ENCODE assay signal across 18 cellular contexts in the genomic region with DNA sequence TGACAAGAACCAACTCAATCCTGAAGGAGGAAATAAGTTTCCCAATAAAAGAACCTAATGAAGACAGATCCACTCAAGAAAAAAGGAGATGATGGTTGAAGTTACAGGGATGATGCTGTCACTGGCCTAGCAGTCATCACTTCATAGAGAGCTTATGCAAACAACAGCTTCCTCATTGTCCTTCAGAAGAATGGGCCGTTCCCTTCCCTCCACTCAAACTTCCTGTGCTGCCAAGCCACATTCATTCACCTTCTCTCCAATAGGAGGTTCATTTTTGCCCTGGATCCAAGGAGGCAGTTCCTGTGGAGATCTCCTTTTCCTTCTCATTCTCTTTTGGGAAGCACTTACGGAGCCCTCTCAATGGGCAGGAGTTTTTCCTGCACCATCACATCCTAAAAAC. TPM values are rescaled to one million over a fixed set of nuclear protein-coding genes. Genes with fewer than 3 reads are reported as not detected.
"Had no signal": no experiment of that assay in that cellular context is flagged by ENCODE, and none has a peak within 500 bp of the region (broad histone marks: within the 10 kb centered on the region; RNA-seq: fewer than 3 reads in every experiment).

No MANE protein-coding gene starts in this region.

- H3K27ac ChIP-seq: left ventricle myocardium inferior, prostate gland, suprapubic skin had no signal

- H3K4me3 Mint-ChIP-seq: activated B cell treated with CpG ODN at 0.5 μM for 24 hours; activated CD4-positive, alpha-beta memory T cell treated with anti-CD3 and anti-CD28 coated beads for 36 hours; activated naive CD8-positive, alpha-beta T cell; immature natural killer cell; neural crest cell; stimulated activated naive CD8-positive, alpha-beta T cell treated with anti-CD3 and anti-CD28 coated beads, Interleukin-15, amount 100 ng/mL, for 72 hours had no signal

- H3K27me3 ChIP-seq: suprapubic skin had no signal

- H3K36me3 ChIP-seq: left ventricle myocardium inferior, prostate gland, suprapubic skin had no signal

- DNase-seq: activated B cell treated with CpG ODN at 0.5 μM for 24 hours; activated CD4-positive, alpha-beta memory T cell treated with anti-CD3 and anti-CD28 coated beads for 36 hours; activated CD4-positive, alpha-beta T cell treated with anti-CD3 and anti-CD28 coated beads for 4 hours; activated T-cell treated with anti-CD3 and anti-CD28 coated beads for 4 hours; amniotic stem cell; immature natural killer cell; kidney glomerular epithelial cell; left ventricle myocardium inferior; naive B cell; right cardiac atrium; stimulated activated CD4-positive, alpha-beta T cell treated with anti-CD3 and anti-CD28 coated beads, Interleukin-2, amount 100 ng/mL, for 48 hours; stimulated activated naive CD8-positive, alpha-beta T cell treated with anti-CD3 and anti-CD28 coated beads, Interleukin-15, amount 100 ng/mL, for 72 hours; trophoblast cell had no signal

- H3K27me3 Mint-ChIP-seq: activated B cell treated with CpG ODN at 0.5 μM for 24 hours; activated CD4-positive, alpha-beta memory T cell treated with anti-CD3 and anti-CD28 coated beads for 36 hours; activated naive CD8-positive, alpha-beta T cell; naive B cell; stimulated activated naive CD8-positive, alpha-beta T cell treated with anti-CD3 and anti-CD28 coated beads, Interleukin-15, amount 100 ng/mL, for 72 hours had no signal

- H3K27ac Mint-ChIP-seq: activated B cell treated with CpG ODN at 0.5 μM for 24 hours; activated CD4-positive, alpha-beta memory T cell treated with anti-CD3 and anti-CD28 coated beads for 36 hours; activated naive CD8-positive, alpha-beta T cell; immature natural killer cell; naive B cell; stimulated activated naive CD8-positive, alpha-beta T cell treated with anti-CD3 and anti-CD28 coated beads, Interleukin-15, amount 100 ng/mL, for 72 hours had no signal

- H3K4me1 ChIP-seq: left ventricle myocardium inferior, prostate gland, suprapubic skin had no signal

- H3K9me3 ChIP-seq: prostate gland, suprapubic skin had no signal

- ATAC-seq: right cardiac atrium; stimulated activated naive CD8-positive, alpha-beta T cell treated with anti-CD3 and anti-CD28 coated beads, Interleukin-15, amount 100 ng/mL, for 72 hours had no signal

- H3K4me1 Mint-ChIP-seq: immature natural killer cell; naive B cell; neural crest cell; stimulated activated naive CD8-positive, alpha-beta T cell treated with anti-CD3 and anti-CD28 coated beads, Interleukin-15, amount 100 ng/mL, for 72 hours had no signal

- H3K4me3 ChIP-seq: left ventricle myocardium inferior, prostate gland, suprapubic skin had no signal

RNA-seq across cellular contexts. Expression of gene SRSF12, which starts 14.2 kb away (rescaled TPM):
- total RNA-seq: activated B cell treated with CpG ODN at 0.5 μM for 24 hours, left ventricle myocardium inferior, mononuclear cell had no signal
